8 cellular contexts compared by ENCODE assay signal in genomic region chr9:27529316-27530278, GRCh38. TPM values are rescaled to one million over a fixed set of nuclear protein-coding genes. Genes with fewer than 3 reads are reported as not detected.
DNase-seq lines count a peak whose midpoint lies in the region; ATAC-seq, FAIRE-seq and TF ChIP-seq lines count a peak whose summit lies in the region.

Gene MOB3B (minus strand): TSS chr9:27529814. CDS start chr9:27455550, 74,264 bp downstream.

- H3K9me3 ChIP-seq in pancreas, result no peaks in the 10 kb centered on the region
- H3K9me3 ChIP-seq in thymus (ENCODE audit: control insufficient read depth), result no peaks in the 10 kb centered on the region

- H3K27ac Mint-ChIP-seq in activated naive CD8-positive, alpha-beta T cell treated with anti-CD3 and anti-CD28 coated beads, Interleukin-2, amount 10 ng/mL, durations not matched to agents 7 days and 5 days, result peak within 1 kb of the TSS; percentile 85

- ATAC-seq in GM21723 (IDR thresholded peaks at IDR 0.05; ENCODE audit: unreplicated experiment) (peak; percentile 74), Right ventricle myocardium superior (ENCODE audit: poor library complexity) (peak; percentile 94), pancreas (peak; percentile 78 to 89 (median 84))
- ATAC-seq in activated naive CD8-positive, alpha-beta T cell treated with anti-CD3 and anti-CD28 coated beads, Interleukin-2, amount 10 ng/mL, durations not matched to agents 7 days and 5 days (ENCODE audit: low read depth), result peak; percentile 83

- POLR2A ChIA-PET in activated naive CD8-positive, alpha-beta T cell treated with anti-CD3 and anti-CD28 coated beads, Interleukin-2, amount 10 ng/mL, durations not matched to agents 7 days and 5 days (lab: Charles Lee), result interaction anchor here (1.2 to 2.2 kb wide), 3 partner anchors 45 to 196 kb away, joined by 3 to 12 read pairs (median 4); no protein-coding TSS in a partner anchor

- no peak for FAIRE-seq in pancreas (lab: Jason Lieb, UNC)

- no peaks in the 10 kb centered on the region for H3K9me3 Mint-ChIP-seq in activated naive CD8-positive, alpha-beta T cell treated with anti-CD3 and anti-CD28 coated beads, Interleukin-2, amount 10 ng/mL, durations not matched to agents 7 days and 5 days

- DNase-seq in DMS79 treated with DMSO at 0.1 percent for 48 hours (lab: John Stamatoyannopoulos, UW) (peak; percentile 70), KG1 (lab: John Stamatoyannopoulos, UW) (peak; percentile 10), SKM-1 (lab: John Stamatoyannopoulos, UW; ENCODE audit: unreplicated experiment) (peak; percentile 48), Right ventricle myocardium superior (peak; percentile 92), pancreas (peak; percentile 69 to 97 (median 84))
- peak; percentile 88 for DNase-seq in activated naive CD8-positive, alpha-beta T cell treated with anti-CD3 and anti-CD28 coated beads, Interleukin-2, amount 10 ng/mL, durations not matched to agents 7 days and 5 days

- H3K36me3 ChIP-seq in pancreas (no peaks in the 10 kb centered on the region), thymus (ENCODE audit: control insufficient read depth, insufficient read depth) (no peaks in the 10 kb centered on the region)

- H3K4me3 ChIP-seq in pancreas (peak within 1 kb of the TSS; percentile 73 to 98 (median 90)), thymus (ENCODE audit: low read length) (peak within 1 kb of the TSS; percentile 64)

- peak; percentile 90 to 96 (median 95) for TF ChIP-seq CTCF in pancreas (IDR thresholded peaks at IDR 0.05)

- H3K27ac ChIP-seq in pancreas, result peak within 1 kb of the TSS; percentile 63 to 89 (median 78)
- peak within 1 kb of the TSS; percentile 77 for H3K27ac ChIP-seq in thymus (ENCODE audit: low read depth)

- intact Hi-C loops in Right ventricle myocardium superior (cut with DNase I) (loop anchor here (1.0 to 10.0 kb wide), 3 partner anchors 95 to 196 kb away; no protein-coding TSS in a partner anchor), pancreas (cut with DNase I) (loop anchor here in 2 of 3 donors (5.0 to 10.0 kb wide), 2 partner anchors 192 to 195 kb away; no protein-coding TSS in a partner anchor)

- no peaks in the 10 kb centered on the region for H3K27me3 ChIP-seq in pancreas
- peaks cover 4% of the 10 kb centered on the region for H3K27me3 ChIP-seq in thymus (ENCODE audit: control insufficient read depth, insufficient read depth)

- 3% methylated on average over 74 of the region's 74 CpGs for WGBS in pancreas, 2 donors
- 3% methylated on average over 74 of the region's 74 CpGs for WGBS in thymus

- H3K4me1 ChIP-seq in pancreas (peaks cover 0 to 12% (median 8%) of the 10 kb centered on the region in 3 donors), thymus (ENCODE audit: control insufficient read depth, insufficient read depth, low read length) (peaks cover 10% of the 10 kb centered on the region)

- peak within 1 kb of the TSS; percentile 95 for H3K4me3 Mint-ChIP-seq in activated naive CD8-positive, alpha-beta T cell treated with anti-CD3 and anti-CD28 coated beads, Interleukin-2, amount 10 ng/mL, durations not matched to agents 7 days and 5 days

- H3K27me3 Mint-ChIP-seq in activated naive CD8-positive, alpha-beta T cell treated with anti-CD3 and anti-CD28 coated beads, Interleukin-2, amount 10 ng/mL, durations not matched to agents 7 days and 5 days, result peaks cover 12% of the 10 kb centered on the region

- H3K4me1 Mint-ChIP-seq in activated naive CD8-positive, alpha-beta T cell treated with anti-CD3 and anti-CD28 coated beads, Interleukin-2, amount 10 ng/mL, durations not matched to agents 7 days and 5 days, result peaks cover 13% of the 10 kb centered on the region

- peaks cover 7% of the 10 kb centered on the region for H3K36me3 Mint-ChIP-seq in activated naive CD8-positive, alpha-beta T cell treated with anti-CD3 and anti-CD28 coated beads, Interleukin-2, amount 10 ng/mL, durations not matched to agents 7 days and 5 days

RNA-seq across cellular contexts. Expression of gene MOB3B, which starts in this region (rescaled TPM):
- 1 to 10 TPM; 3.2 to 3.6 TPM for total RNA-seq in activated naive CD8-positive, alpha-beta T cell treated with anti-CD3 and anti-CD28 coated beads, Interleukin-2, amount 10 ng/mL, durations not matched to agents 7 days and 5 days
- total RNA-seq in Right ventricle myocardium superior (1.5 TPM), pancreas (10 to 100 TPM in 1 of 6 donors, 1 to 10 TPM in 5; 3.2 to 10.5 (median 5.1) TPM)
- polyA plus RNA-seq in pancreas (1 to 10 TPM; 1.4 to 1.7 TPM), thymus (7.8 TPM)

Comparison
In these comparisons a context has a peak if more than half of its experiments do, and no peak if none do; other contexts are left out.
1. Peak in every context shown above with its lines: DNase-seq, ATAC-seq, H3K4me3 ChIP-seq and H3K27ac ChIP-seq.
2. DNase-seq: peak in every context shown above with its lines; median percentile 92 in Right ventricle myocardium superior; 88 in activated naive CD8-positive, alpha-beta T cell treated with anti-CD3 and anti-CD28 coated beads, Interleukin-2, amount 10 ng/mL, durations not matched to agents 7 days and 5 days; 84 in pancreas; 70 in DMS79 treated with DMSO at 0.1 percent for 48 hours; 48 in SKM-1; 10 in KG1.